1 cellular context compared by ENCODE assay signal in the genomic region with DNA sequence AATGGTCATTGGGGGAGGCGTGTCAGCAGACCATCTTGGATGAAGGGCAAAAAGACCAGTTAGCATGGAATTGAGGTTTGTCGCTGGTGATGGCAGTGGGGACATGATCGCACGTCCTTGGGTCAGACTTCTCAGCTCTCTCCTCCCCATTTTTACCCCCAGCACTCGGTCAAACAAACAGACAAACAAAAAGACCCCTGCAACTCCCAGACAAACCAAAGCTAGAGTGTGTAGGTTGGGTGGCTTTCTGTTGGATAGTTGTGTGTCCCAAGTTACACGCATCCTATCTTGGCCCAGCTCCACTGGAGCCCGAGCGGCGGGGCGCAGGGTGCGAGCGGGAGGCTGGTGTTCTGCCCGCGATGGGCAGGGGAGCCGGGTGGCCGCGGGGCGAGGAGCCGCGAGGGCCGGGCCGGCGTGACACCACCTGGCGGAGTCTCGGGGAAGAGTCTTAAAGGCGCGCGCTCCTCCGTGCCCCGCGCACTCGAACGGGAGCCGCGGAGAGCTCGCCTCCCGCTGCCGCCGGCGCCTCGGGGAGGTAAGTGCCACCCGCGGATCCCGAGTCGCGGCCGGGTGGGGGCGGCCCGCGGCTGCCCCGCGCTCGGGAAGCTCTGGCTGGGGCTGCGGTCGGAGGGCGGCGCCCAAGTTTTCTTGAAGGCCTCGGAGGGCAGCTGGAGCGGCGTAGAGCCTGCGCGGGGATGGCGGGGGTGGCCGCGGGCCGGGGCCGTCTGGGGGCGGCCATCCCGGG.
TF ChIP-seq lines count a peak whose summit lies in the region.

No MANE protein-coding gene starts in this region.

TF ChIP-seq in H1, 55 proteins besides CTCF, POLR2A, EP300 and RAD21:
- TF ChIP-seq CREB1 (IDR thresholded peaks at IDR 0.05) (no peak), NRF1 (IDR thresholded peaks at IDR 0.05; ENCODE audit: low read depth, low read length) (no peak), TEAD4 (IDR thresholded peaks at IDR 0.05; ENCODE audit: low read depth, low read length) (no peak), FOSL1 (IDR thresholded peaks at IDR 0.05; ENCODE audit: insufficient read depth, low read depth, low read length) (no peak), JUN (IDR thresholded peaks at IDR 0.05; ENCODE audit: low read depth, low read length) (no peak), TAF1 (IDR thresholded peaks at IDR 0.05; ENCODE audit: low read depth, low read length) (no peak), TAF7 (optimal IDR thresholded peaks at IDR 0.05; ENCODE audit: borderline replicate concordance, low read depth, low read length) (no peak), YY1 (IDR thresholded peaks at IDR 0.05; ENCODE audit: low read depth, low read length) (no peak), RXRA (IDR thresholded peaks at IDR 0.05; ENCODE audit: insufficient read depth, low read depth, low read length) (no peak), SAP30 (IDR thresholded peaks at IDR 0.05; ENCODE audit: insufficient read depth, insufficient replicate concordance, low read length) (no peak), SIX5 (IDR thresholded peaks at IDR 0.05; ENCODE audit: low read depth, low read length) (no peak), KDM4A (IDR thresholded peaks at IDR 0.05; ENCODE audit: low read depth, low read length, severe bottlenecking) (peak; percentile 41), POLR2AphosphoS5 (IDR thresholded peaks at IDR 0.05; ENCODE audit: low read depth, low read length) (no peak), CHD1 (IDR thresholded peaks at IDR 0.05; ENCODE audit: low read depth, low read length) (no peak), SUZ12 (IDR thresholded peaks at IDR 0.05; ENCODE audit: low read length) (peak; percentile 86), BCL11A (IDR thresholded peaks at IDR 0.05; ENCODE audit: low read depth in 2 of 2, low read length in 2 of 2) (no peak), EGR1 (IDR thresholded peaks at IDR 0.05; ENCODE audit: borderline replicate concordance, low read depth, low read length) (no peak), SIRT6 (IDR thresholded peaks at IDR 0.05; ENCODE audit: low read length) (no peak), BACH1 (IDR thresholded peaks at IDR 0.05; ENCODE audit: low read length) (0 out of 2 replicates have a peak, but pooled peaks have one; percentile 39), SP1 (IDR thresholded peaks at IDR 0.05; ENCODE audit: low read depth, low read length) (no peak), CBX5 (IDR thresholded peaks at IDR 0.05; ENCODE audit: low read depth, low read length) (no peak), GABPA (IDR thresholded peaks at IDR 0.05; ENCODE audit: borderline replicate concordance, insufficient read depth, low read length) (no peak), KDM1A (IDR thresholded peaks at IDR 0.05; ENCODE audit: borderline replicate concordance, low read length) (no peak), CHD2 (IDR thresholded peaks at IDR 0.05; ENCODE audit: low read length) (no peak), GTF2F1 (IDR thresholded peaks at IDR 0.05; ENCODE audit: borderline replicate concordance, low read depth, low read length) (no peak), CEBPB (IDR thresholded peaks at IDR 0.05; ENCODE audit: low read depth, low read length) (no peak), HDAC6 (IDR thresholded peaks at IDR 0.05; ENCODE audit: low read depth, low read length) (no peak), USF2 (IDR thresholded peaks at IDR 0.05; ENCODE audit: low read length) (no peak), CBX8 (IDR thresholded peaks at IDR 0.05; ENCODE audit: borderline replicate concordance, low read depth, low read length) (no peak), BRCA1 (IDR thresholded peaks at IDR 0.05; ENCODE audit: low read depth, low read length) (no peak), SP4 (IDR thresholded peaks at IDR 0.05; ENCODE audit: low read length) (no peak), RBBP5 (IDR thresholded peaks at IDR 0.05; ENCODE audit: borderline replicate concordance, low read depth, low read length) (no peak), JUND (IDR thresholded peaks at IDR 0.05; ENCODE audit: low read length) (no peak), TBP (IDR thresholded peaks at IDR 0.05; ENCODE audit: low read depth, low read length) (no peak), RFX5 (IDR thresholded peaks at IDR 0.05; ENCODE audit: borderline replicate concordance, low read depth, low read length) (no peak), ZNF274 (IDR thresholded peaks at IDR 0.05; ENCODE audit: borderline replicate concordance, extremely low read depth, low read length) (no peak), KDM5A (IDR thresholded peaks at IDR 0.05; ENCODE audit: low read length) (no peak), SP2 (IDR thresholded peaks at IDR 0.05; ENCODE audit: low read length) (no peak), EZH2 (IDR thresholded peaks at IDR 0.05; ENCODE audit: low read depth, low read length, severe bottlenecking) (peak; percentile 80), CTBP2 (IDR thresholded peaks at IDR 0.05; ENCODE audit: borderline replicate concordance, insufficient read depth, insufficient read length, low read length) (no peak), RNF2 (IDR thresholded peaks at IDR 0.05; ENCODE audit: borderline replicate concordance, low read depth, low read length, missing control alignments, poor library complexity, severe bottlenecking) (peak; percentile 69)
- TF ChIP-seq, protein P1, sequence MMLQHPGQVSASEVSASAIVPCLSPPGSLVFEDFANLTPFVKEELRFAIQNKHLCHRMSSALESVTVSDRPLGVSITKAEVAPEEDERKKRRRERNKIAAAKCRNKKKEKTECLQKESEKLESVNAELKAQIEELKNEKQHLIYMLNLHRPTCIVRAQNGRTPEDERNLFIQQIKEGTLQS (IDR thresholded peaks at IDR 0.05; ENCODE audit: insufficient read depth, low read depth, low read length): no peak
